Comparison of ENCODE assay signal across 8 cellular contexts in the genomic region with DNA sequence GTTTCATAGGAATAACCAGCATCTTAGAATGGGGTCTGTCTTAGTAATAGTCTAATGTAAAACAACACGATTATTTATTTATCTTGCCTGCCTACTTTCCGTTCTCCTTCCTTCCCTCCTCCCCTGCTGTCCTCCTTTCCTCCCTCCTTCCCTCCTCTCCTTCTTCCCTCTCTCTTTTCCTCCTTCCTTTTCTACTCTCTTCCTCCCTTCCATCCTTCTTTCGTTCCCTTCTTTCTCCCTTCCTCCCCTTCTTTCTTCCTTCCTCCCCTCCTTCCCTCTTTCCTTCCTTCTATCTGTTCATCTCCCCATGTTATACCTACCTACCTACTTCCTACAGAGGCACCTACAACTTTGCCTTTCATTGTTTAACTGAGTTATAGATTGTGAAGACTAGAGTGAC.
"Had no signal": no experiment of that assay in that cellular context is flagged by ENCODE, and none has a peak within 500 bp of the region (broad histone marks: within the 10 kb centered on the region; RNA-seq: fewer than 3 reads in every experiment).

No MANE protein-coding gene starts in this region.

- H3K4me3 ChIP-seq: GM12878 had no signal

- DNase-seq: GDM1, GF-D8 had no signal

- ATAC-seq: GM12878 had no signal

- FAIRE-seq: G401.6, GM12878, GM12891, GM12892, GM18507, GM19239 had no signal
